ENCODE assay signal across 1 cellular context in the genomic region with DNA sequence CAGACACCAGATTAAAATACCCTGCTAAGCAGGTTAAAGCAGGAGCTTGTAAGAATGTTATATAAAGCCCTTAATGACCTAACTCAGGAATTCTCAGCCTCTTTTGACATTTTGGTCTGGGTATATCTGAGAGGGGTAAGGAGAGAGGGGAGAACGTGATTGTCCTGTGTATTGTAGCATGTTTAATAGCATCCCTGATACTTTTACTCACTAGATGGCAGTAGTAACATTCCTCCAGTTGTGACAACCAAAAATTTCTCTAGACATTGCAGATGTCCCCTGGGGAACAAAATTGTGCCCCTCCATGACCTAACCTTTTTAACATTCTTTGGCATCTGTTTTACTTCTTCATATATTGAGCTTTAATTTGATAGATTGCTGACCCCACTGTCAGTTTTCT.
TF ChIP-seq lines count a peak whose summit lies in the region.

No MANE protein-coding gene starts in this region.

TF ChIP-seq in IMR-90, 13 proteins besides CTCF, POLR2A, EP300 and RAD21:
- TF ChIP-seq FOS (IDR thresholded peaks at IDR 0.05; ENCODE audit: low read depth, low read length) = no peak
- no peak for TF ChIP-seq BHLHE40 (IDR thresholded peaks at IDR 0.05; ENCODE audit: low read depth, low read length)
- TF ChIP-seq MXI1 (IDR thresholded peaks at IDR 0.05; ENCODE audit: borderline replicate concordance, low read depth, low read length) = no peak
